1 cellular context compared by ENCODE assay signal in genomic region chr1:39955547-39956539, GRCh38.
TF ChIP-seq lines count a peak whose summit lies in the region.

No MANE protein-coding gene starts in this region.

TF ChIP-seq in HepG2, 621 proteins besides CTCF, POLR2A, EP300 and RAD21 (continued from another document):
- TF ChIP-seq ZFP91 (CRISPR knock-in tag; IDR thresholded peaks at IDR 0.05; ENCODE audit: borderline replicate concordance), result peak; percentile 96
